9 cellular contexts compared by ENCODE assay signal in genomic region chr2:53740170-53740569, GRCh38. TPM values are rescaled to one million over a fixed set of nuclear protein-coding genes. Genes with fewer than 3 reads are reported as not detected.
A peak's percentile ranks its signal among the peaks of the same experiment; 100 is the strongest.
DNase-seq lines count a peak whose midpoint lies in the region; ATAC-seq and TF ChIP-seq lines count a peak whose summit lies in the region.
"Had no signal": no experiment of that assay in that cellular context is flagged by ENCODE, and none has a peak within 500 bp of the region (broad histone marks: within the 10 kb centered on the region; RNA-seq: fewer than 3 reads in every experiment).

No MANE protein-coding gene starts in this region.

- no peak overlapping the region for H3K27ac ChIP-seq in VCaP
- H3K27ac ChIP-seq in left lung: no peak overlapping the region

- intact Hi-C loops in left lung (cut with DNase I): no loop called here

- in situ Hi-C loops in KBM-7 (cut with MboI; ENCODE audit: low pct_unique_long_range_greater_than_20kb, low sequenced_read_pairs): no loop called here

- peaks cover 0 to 5% of the 10 kb centered on the region in 2 donors for H3K4me1 ChIP-seq in left lung

- H3K9me3 ChIP-seq in left lung: no peaks in the 10 kb centered on the region

- no peak overlapping the region for H3K4me3 ChIP-seq in left lung

- TF ChIP-seq CTCF in VCaP (conservative IDR thresholded peaks at IDR 0.05) (peak; percentile 80), left lung (IDR thresholded peaks at IDR 0.05) (peak in 1 of 2 donors; percentile 27)

- peak; percentile 22 for DNase-seq in D341Med (ENCODE audit: low spot score)
- peak; percentile 19 for DNase-seq in KBM-7
- no peak for DNase-seq in left lung
- no peak for DNase-seq in hepatic stellate cell (ENCODE audit: low spot score)
- DNase-seq in ureter (ENCODE audit: low spot score): no peak
- DNase-seq in activated CD8-positive, alpha-beta memory T cell treated with anti-CD3 and anti-CD28 coated beads for 24 hours: no peak
- DNase-seq: activated T-cell treated with anti-CD3 and anti-CD28 coated beads, Interleukin-2, amount 50 U/mL, for 48 hours had no signal

- no peaks in the 10 kb centered on the region for H3K36me3 ChIP-seq in left lung

- H3K27me3 ChIP-seq in left lung: no peaks in the 10 kb centered on the region

- ATAC-seq in left lung (peak; percentile 41), HG03280 (IDR thresholded peaks at IDR 0.05; ENCODE audit: unreplicated experiment) (no peak)

RNA-seq across cellular contexts. Expression of gene CHAC2, which starts 27.4 kb away (rescaled TPM):
- total RNA-seq in left lung (1 to 10 TPM; 5.5 to 9.6 TPM), ureter (3.2 TPM)

RNA-seq across cellular contexts. Expression of gene ASB3, which starts 46.6 kb away (rescaled TPM):
- total RNA-seq in left lung: 10 to 100 TPM; 22.7 to 24.1 TPM
- 16.1 TPM for total RNA-seq in ureter

RNA-seq across cellular contexts. Expression of gene ERLEC1, which starts 46.7 kb away (rescaled TPM):
- total RNA-seq in left lung: 10 to 100 TPM; 57.3 to 71.4 TPM
- total RNA-seq in ureter: 38.7 TPM

Comparison
In these comparisons a context has a peak if more than half of its experiments do, and no peak if none do; other contexts are left out.
1. DNase-seq: peak in D341Med (single experiment) and KBM-7 (single experiment); none in left lung (0 of 2), hepatic stellate cell (single experiment), ureter (single experiment) and activated CD8-positive, alpha-beta memory T cell treated with anti-CD3 and anti-CD28 coated beads for 24 hours (single experiment).